In the genomic region with DNA sequence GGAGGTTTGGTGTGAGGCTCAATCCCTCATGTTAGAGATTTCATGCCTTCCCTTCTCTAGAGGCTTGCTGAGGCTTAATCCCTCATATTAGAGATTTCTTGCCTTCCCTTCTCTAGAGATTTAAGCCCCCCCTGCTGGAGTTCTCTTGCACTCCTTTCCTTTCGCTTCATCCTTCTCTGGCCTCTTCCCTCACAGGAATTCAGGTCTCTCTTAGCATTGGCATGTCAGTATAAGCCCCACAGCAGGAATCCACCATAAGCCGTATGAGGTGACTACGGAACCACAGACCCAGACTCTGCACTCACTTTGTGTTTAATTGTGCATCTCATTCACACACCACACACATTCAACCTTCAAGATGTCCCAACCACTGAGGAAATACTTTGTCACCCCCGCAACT, we compare ENCODE assay signal across 10 cellular contexts.
"Had no signal": no experiment of that assay in that cellular context is flagged by ENCODE, and none has a peak within 500 bp of the region (broad histone marks: within the 10 kb centered on the region; RNA-seq: fewer than 3 reads in every experiment).

No MANE protein-coding gene starts in this region.

- H3K4me1 Mint-ChIP-seq: IgD-negative memory B cell had no signal

- ATAC-seq: HCT116, HepG2 had no signal

- DNase-seq: GOT3, HFFc6, KBM-7 had no signal

- FAIRE-seq: H54, HepG2 had no signal

- H3K36me3 Mint-ChIP-seq: IgD-negative memory B cell had no signal

- H3K36me3 ChIP-seq: HAP-1 had no signal

- H3K4me3 ChIP-seq: HAP-1 had no signal

- H3K9ac ChIP-seq: KMS-11 had no signal

- H3K27me3 Mint-ChIP-seq: IgD-negative memory B cell had no signal

- H3K4me2 ChIP-seq: KMS-11 had no signal

- H3K4me3 Mint-ChIP-seq: HFFc6, IgD-negative memory B cell had no signal

- H3K4me1 ChIP-seq: HAP-1 had no signal

- H3K27ac Mint-ChIP-seq: HFFc6, IgD-negative memory B cell had no signal

- H3K27ac ChIP-seq: HL-60, KMS-11 had no signal
